ENCODE assay signal across 2 cellular contexts in genomic region chr21:36811762-36812161, GRCh38.
TF ChIP-seq lines count a peak whose summit lies in the region.

No MANE protein-coding gene starts in this region.

TF ChIP-seq in GM23338, 12 proteins besides CTCF, POLR2A, EP300 and RAD21 (continued from another document):
- TF ChIP-seq REST (IDR thresholded peaks at IDR 0.05; ENCODE audit: unreplicated experiment) (no peak), STAT1 (IDR thresholded peaks at IDR 0.05; ENCODE audit: unreplicated experiment) (no peak), EZH2phosphoT487 (IDR thresholded peaks at IDR 0.05; ENCODE audit: unreplicated experiment) (no peak), CREB1 (CRISPR knock-in tag; IDR thresholded peaks at IDR 0.05; ENCODE audit: low read depth) (no peak)

TF ChIP-seq in K562, 482 proteins besides CTCF, POLR2A, EP300 and RAD21 (continued from another document):
- TF ChIP-seq USF2 (CRISPR knock-in tag; IDR thresholded peaks at IDR 0.05) = no peak
- no peak for TF ChIP-seq TSC22D4 (tag; IDR thresholded peaks at IDR 0.05)
- no peak for TF ChIP-seq SMAD2 (IDR thresholded peaks at IDR 0.05; ENCODE audit: low read depth, low read length)
- no peak for TF ChIP-seq BRD9 (IDR thresholded peaks at IDR 0.05; ENCODE audit: low read depth, partially characterized antibody)
- TF ChIP-seq XRCC3 (IDR thresholded peaks at IDR 0.05) = no peak
- no peak for TF ChIP-seq NR2C1 (IDR thresholded peaks at IDR 0.05)
- no peak for TF ChIP-seq NR2C1 (tag; IDR thresholded peaks at IDR 0.05)
- no peak for TF ChIP-seq THRAP3 (IDR thresholded peaks at IDR 0.05; ENCODE audit: borderline replicate concordance)
- no peak for TF ChIP-seq MCM5 (IDR thresholded peaks at IDR 0.05; ENCODE audit: low read depth)
- no peak for TF ChIP-seq KDM4B (IDR thresholded peaks at IDR 0.05; ENCODE audit: borderline replicate concordance in 2 of 2, low read depth in 1 of 2)
- no peak for TF ChIP-seq HDAC6 (IDR thresholded peaks at IDR 0.05; ENCODE audit: low read depth, low read length)
